In the genomic region with DNA sequence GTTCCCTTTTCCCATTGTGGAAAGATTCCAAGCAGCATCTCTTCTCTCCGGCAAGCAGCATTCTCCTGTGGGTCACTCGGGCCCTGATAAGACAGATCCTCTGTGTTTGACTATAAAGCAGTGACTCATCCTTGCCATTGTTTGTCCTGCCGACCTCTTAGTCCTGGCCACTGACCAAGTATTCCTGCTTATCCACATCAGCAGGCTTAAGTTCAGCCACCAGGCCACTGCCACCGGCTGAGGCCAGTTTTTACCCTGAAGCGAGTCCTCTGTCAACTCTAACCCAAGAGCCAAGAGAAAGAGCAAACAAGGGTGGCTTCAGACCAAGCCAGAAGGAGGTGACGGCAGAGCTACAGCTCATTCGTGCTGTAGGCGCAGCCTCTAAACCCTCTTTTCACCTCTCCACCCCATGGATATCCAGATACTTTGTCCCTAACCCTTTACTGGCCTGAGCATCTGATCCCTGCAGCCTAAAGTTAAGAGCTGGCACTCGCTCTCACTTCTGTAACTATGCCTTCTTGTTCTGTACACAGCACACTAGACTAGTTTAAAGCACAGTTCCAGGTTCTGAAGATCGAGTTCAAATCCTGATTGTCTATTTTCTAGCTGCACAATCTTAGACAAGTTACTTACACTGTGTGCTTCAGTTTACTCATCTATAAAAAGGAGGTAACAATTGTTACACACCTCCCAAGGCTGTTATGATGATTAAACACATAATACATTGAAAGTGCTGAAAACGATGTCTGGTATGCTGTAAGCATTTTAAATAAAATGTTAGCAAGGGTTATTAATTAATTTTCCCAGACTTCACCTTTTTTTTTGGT, we compare ENCODE assay signal across 9 cellular contexts. TPM values are rescaled to one million over a fixed set of nuclear protein-coding genes. Genes with fewer than 3 reads are reported as not detected.
DNase-seq lines count a peak whose midpoint lies in the region; ATAC-seq, FAIRE-seq and TF ChIP-seq lines count a peak whose summit lies in the region.
"Had no signal": no experiment of that assay in that cellular context is flagged by ENCODE, and none has a peak within 500 bp of the region (broad histone marks: within the 10 kb centered on the region; RNA-seq: fewer than 3 reads in every experiment).

No MANE protein-coding gene starts in this region.

- POLR2A ChIA-PET in RWPE1 (lab: Yijun Ruan, JAX; ENCODE audit: low non-redundant PET) (no interaction called here), HEK293T (lab: Yijun Ruan, JAX) (no interaction called here)

- TF ChIP-seq POLR2A in GM18505 (IDR thresholded peaks at IDR 0.05; ENCODE audit: borderline replicate concordance, extremely low read depth, insufficient read depth, insufficient read length) (no peak), GM12891 (IDR thresholded peaks at IDR 0.05; ENCODE audit: low read depth, low read length) (no peak)

- TF ChIP-seq CTCF in RWPE1 (conservative IDR thresholded peaks at IDR 0.05; ENCODE audit: low read depth), result no peak
- no peak for TF ChIP-seq CTCF in omental fat pad (IDR thresholded peaks at IDR 0.05)

- CTCF ChIA-PET in RWPE1 (lab: Yijun Ruan, JAX), result no interaction called here
- CTCF ChIA-PET in HEK293T (lab: Yijun Ruan, JAX), result no interaction called here

- ATAC-seq in omental fat pad (ENCODE audit: low FRiP score) (peak; percentile 83), GM18505 (IDR thresholded peaks at IDR 0.05; ENCODE audit: unreplicated experiment) (no peak)

- H3K27ac ChIP-seq in RWPE1, result no peak overlapping the region

- peak; percentile 83 for DNase-seq in EL
- peak; percentile 54 for DNase-seq in RWPE1 (ENCODE audit: low spot score)
- peak; percentile 89 for DNase-seq in globus pallidus (ENCODE audit: low spot score)
- no peak for DNase-seq in omental fat pad (ENCODE audit: low spot score)
- no peak for DNase-seq in GM12891 (ENCODE audit: insufficient read length, low spot score)
- DNase-seq in HEK293T (ENCODE audit: extremely low spot score), result no peak
- no peak for DNase-seq in DMS 273 treated with DMSO at 0.1 percent for 48 hours (lab: John Stamatoyannopoulos, UW)
- DNase-seq: activated naive CD8-positive, alpha-beta T cell treated with anti-CD3 and anti-CD28 coated beads, Interleukin-2, amount 10 ng/mL, durations not matched to agents 7 days and 5 days had no signal

- FAIRE-seq in GM12891 (lab: Jason Lieb, UNC), result no peak

TF ChIP-seq in GM12891, 5 proteins besides CTCF, POLR2A, EP300 and RAD21:
- TF ChIP-seq POU2F2 (IDR thresholded peaks at IDR 0.05; ENCODE audit: low read depth, low read length) (no peak), TAF1 (IDR thresholded peaks at IDR 0.05; ENCODE audit: low read depth, low read length) (no peak), PAX5 (IDR thresholded peaks at IDR 0.05; ENCODE audit: insufficient read depth, low read length, severe bottlenecking) (no peak), POLR2AphosphoS5 (IDR thresholded peaks at IDR 0.05; ENCODE audit: low read depth, low read length) (no peak), SPI1 (IDR thresholded peaks at IDR 0.05; ENCODE audit: low read depth, low read length) (no peak)

TF ChIP-seq in HEK293T, 16 proteins besides CTCF, POLR2A, EP300 and RAD21:
- TF ChIP-seq SP1 (IDR thresholded peaks at IDR 0.05) (no peak), FOXA1 (IDR thresholded peaks at IDR 0.05) (no peak), L3MBTL2 (conservative IDR thresholded peaks at IDR 0.05) (no peak), BHLHE40 (IDR thresholded peaks at IDR 0.05; ENCODE audit: borderline replicate concordance) (no peak), ARNT (IDR thresholded peaks at IDR 0.05) (no peak)

RNA-seq across cellular contexts. Expression of gene SOX9, which starts 31.0 kb away (rescaled TPM):
- 1 to 10 TPM in 2 of 4 donors, under 1 TPM in 2; 0.50 to 7.9 (median 1.8) TPM for total RNA-seq in omental fat pad
- polyA plus RNA-seq in GM12891 (2012; ENCODE audit: low read depth, missing spikeins), result 3.6 TPM
- total RNA-seq: activated naive CD8-positive, alpha-beta T cell treated with anti-CD3 and anti-CD28 coated beads, Interleukin-2, amount 10 ng/mL, durations not matched to agents 7 days and 5 days had no signal

Comparison
In these comparisons a context has a peak if more than half of its experiments do, and no peak if none do; other contexts are left out.
1. DNase-seq: peak in EL (single experiment), RWPE1 (single experiment) and globus pallidus (single experiment); none in omental fat pad (single experiment), GM12891 (single experiment), HEK293T (single experiment) and DMS 273 treated with DMSO at 0.1 percent for 48 hours (single experiment).